9 cellular contexts compared by ENCODE assay signal in the genomic region with DNA sequence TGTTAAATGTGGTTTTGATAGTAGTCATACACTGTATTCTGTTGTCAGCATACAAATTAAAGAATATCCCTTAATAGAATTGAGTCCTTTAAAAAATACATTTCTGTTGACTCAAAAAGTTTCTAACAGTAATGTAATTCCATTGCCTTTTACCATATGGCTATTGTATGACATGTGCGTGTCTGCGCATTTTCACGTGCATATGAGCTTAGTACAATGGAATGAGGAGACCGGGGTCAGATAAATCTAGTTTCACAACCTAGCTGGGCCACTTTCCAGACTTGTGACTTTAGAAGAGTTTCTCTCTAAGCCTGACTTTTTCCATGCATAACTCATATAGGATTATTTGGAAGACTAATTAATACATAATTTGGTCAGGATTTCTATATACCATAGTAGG. TPM values are rescaled to one million over a fixed set of nuclear protein-coding genes. Genes with fewer than 3 reads are reported as not detected.
DNase-seq lines count a peak whose midpoint lies in the region; ATAC-seq and TF ChIP-seq lines count a peak whose summit lies in the region.
"Had no signal": no experiment of that assay in that cellular context is flagged by ENCODE, and none has a peak within 500 bp of the region (broad histone marks: within the 10 kb centered on the region; RNA-seq: fewer than 3 reads in every experiment).

No MANE protein-coding gene starts in this region.

- H3K27me3 ChIP-seq in adipocyte (replicated peaks; ENCODE audit: control insufficient read depth, insufficient read depth, low read length) (no peaks in the 10 kb centered on the region), A673 (replicated peaks; ENCODE audit: insufficient read depth, low read depth, low read length, poor library complexity) (no peaks in the 10 kb centered on the region)

- no TSS peak for BruUV-seq in A673 (replicated peaks; lab: Mats Ljungman, UMichigan)

- H3K36me3 ChIP-seq in adipocyte (ENCODE audit: control insufficient read depth, insufficient read depth, low read length, severe bottlenecking) (peaks cover 35% of the 10 kb centered on the region), A673 (ENCODE audit: insufficient read depth, low read length, poor library complexity, severe bottlenecking) (peaks cover 9% of the 10 kb centered on the region)

- POLR2A ChIA-PET in A673 (lab: Charles Lee; ENCODE audit: low non-redundant PET): no interaction called here

- intact Hi-C loops in left ventricle myocardium superior (cut with micrococcal nuclease) (no loop called here), A673 (cut with micrococcal nuclease; ENCODE audit: unreplicated experiment) (no loop called here)
- intact Hi-C loops in activated naive CD4-positive, alpha-beta T cell treated with anti-CD3 and anti-CD28 coated beads for 36 hours (cut with micrococcal nuclease): no loop called here

- H3K9me3 ChIP-seq in adipocyte (ENCODE audit: control insufficient read depth, low read length) (no peaks in the 10 kb centered on the region), A673 (ENCODE audit: low read depth, low read length, poor library complexity, severe bottlenecking) (no peaks in the 10 kb centered on the region)

- H3K4me3 ChIP-seq in GM12865 (ENCODE audit: low read depth, low read length) (0 out of 2 replicates have a peak overlapping the region, but pooled peaks have one; percentile 2), adipocyte (ENCODE audit: low read length) (peak overlapping the region; percentile 35), A673 (ENCODE audit: low read depth, low read length, poor library complexity, severe bottlenecking) (no peak overlapping the region)

- CTCF ChIA-PET in A673 (lab: Charles Lee): no interaction called here
- CTCF ChIA-PET in activated naive CD4-positive, alpha-beta T cell treated with anti-CD3 and anti-CD28 coated beads for 36 hours (lab: Charles Lee): interaction anchor here (1.4 kb wide), 1 partner anchor 46 kb away, joined by 5 read pairs; no protein-coding TSS in a partner anchor

- H3K27me3 Mint-ChIP-seq in stimulated activated memory B cell treated with anti-CD40 and anti-IgM and Interleukin-4, amounts not matched to agents 10 μg/mL and 1 μg/mL and 100 μg/mL, for 72 hours: no peaks in the 10 kb centered on the region
- no peaks in the 10 kb centered on the region for H3K27me3 Mint-ChIP-seq in activated naive CD4-positive, alpha-beta T cell treated with anti-CD3 and anti-CD28 coated beads for 36 hours (ENCODE audit: low read depth)

- no peak for DNase-seq in GM12865 (ENCODE audit: low read depth)
- peak; percentile 99 for DNase-seq in adipocyte (ENCODE audit: low read depth)
- DNase-seq in left ventricle myocardium superior: no peak
- DNase-seq in A673 (ENCODE audit: low spot score): no peak
- DNase-seq in activated naive CD4-positive, alpha-beta T cell treated with anti-CD3 and anti-CD28 coated beads for 36 hours: no peak
- no peak for DNase-seq in occipital lobe (lab: John Stamatoyannopoulos, UW)
- DNase-seq: activated CD4-positive, CD25-positive, alpha-beta regulatory T cell had no signal

- TF ChIP-seq CTCF in GM12865 (IDR thresholded peaks at IDR 0.05; ENCODE audit: insufficient read depth, low read depth, low read length, missing control alignments) (no peak), A673 (conservative IDR thresholded peaks at IDR 0.05; ENCODE audit: low read depth, low read length) (no peak)

- peaks cover 54% of the 10 kb centered on the region for H3K36me3 Mint-ChIP-seq in stimulated activated memory B cell treated with anti-CD40 and anti-IgM and Interleukin-4, amounts not matched to agents 10 μg/mL and 1 μg/mL and 100 μg/mL, for 72 hours
- peaks cover 4% of the 10 kb centered on the region for H3K36me3 Mint-ChIP-seq in activated naive CD4-positive, alpha-beta T cell treated with anti-CD3 and anti-CD28 coated beads for 36 hours (ENCODE audit: low read depth)

- ATAC-seq in left ventricle myocardium superior (peak; percentile 37), HG03045 (IDR thresholded peaks at IDR 0.05; ENCODE audit: unreplicated experiment) (no peak)
- ATAC-seq in stimulated activated memory B cell treated with anti-CD40 and anti-IgM and Interleukin-4, amounts not matched to agents 10 μg/mL and 1 μg/mL and 100 μg/mL, for 72 hours: no peak

- H3K27ac Mint-ChIP-seq in stimulated activated memory B cell treated with anti-CD40 and anti-IgM and Interleukin-4, amounts not matched to agents 10 μg/mL and 1 μg/mL and 100 μg/mL, for 72 hours: peak overlapping the region; percentile 67
- no peak overlapping the region for H3K27ac Mint-ChIP-seq in activated naive CD4-positive, alpha-beta T cell treated with anti-CD3 and anti-CD28 coated beads for 36 hours

- H3K4me1 Mint-ChIP-seq in stimulated activated memory B cell treated with anti-CD40 and anti-IgM and Interleukin-4, amounts not matched to agents 10 μg/mL and 1 μg/mL and 100 μg/mL, for 72 hours: peaks cover 71% of the 10 kb centered on the region
- peaks cover 57% of the 10 kb centered on the region for H3K4me1 Mint-ChIP-seq in activated naive CD4-positive, alpha-beta T cell treated with anti-CD3 and anti-CD28 coated beads for 36 hours (ENCODE audit: low read depth)

- no peak overlapping the region for H3K27ac ChIP-seq in A673 (ENCODE audit: low read depth, low read length, poor library complexity, severe bottlenecking)

- H3K4me3 Mint-ChIP-seq in stimulated activated memory B cell treated with anti-CD40 and anti-IgM and Interleukin-4, amounts not matched to agents 10 μg/mL and 1 μg/mL and 100 μg/mL, for 72 hours: no peak overlapping the region
- H3K4me3 Mint-ChIP-seq in activated naive CD4-positive, alpha-beta T cell treated with anti-CD3 and anti-CD28 coated beads for 36 hours: no peak overlapping the region

- H3K4me1 ChIP-seq in adipocyte (ENCODE audit: control insufficient read depth, insufficient read depth, low read length): peaks cover 77% of the 10 kb centered on the region
- H3K4me1 ChIP-seq in A673 (ENCODE audit: insufficient read depth, low read length, poor library complexity, severe bottlenecking): peaks cover 28% of the 10 kb centered on the region

- H3K9ac ChIP-seq in adipocyte (ENCODE audit: low read length): peak overlapping the region; percentile 63

- no peaks in the 10 kb centered on the region for H3K9me3 Mint-ChIP-seq in stimulated activated memory B cell treated with anti-CD40 and anti-IgM and Interleukin-4, amounts not matched to agents 10 μg/mL and 1 μg/mL and 100 μg/mL, for 72 hours
- no peaks in the 10 kb centered on the region for H3K9me3 Mint-ChIP-seq in activated naive CD4-positive, alpha-beta T cell treated with anti-CD3 and anti-CD28 coated beads for 36 hours

RNA-seq across cellular contexts. Expression of a gene that starts 38.7 kb away (rescaled TPM):
- total RNA-seq in left ventricle myocardium superior (105 TPM), A673 (2021) (19.1 and 23.7 TPM in 2 replicates), occipital lobe (182 TPM)
- total RNA-seq in activated naive CD4-positive, alpha-beta T cell treated with anti-CD3 and anti-CD28 coated beads for 36 hours: 10 to 100 TPM; 16.3 to 18.6 TPM
